8 cellular contexts compared by ENCODE assay signal in the genomic region with DNA sequence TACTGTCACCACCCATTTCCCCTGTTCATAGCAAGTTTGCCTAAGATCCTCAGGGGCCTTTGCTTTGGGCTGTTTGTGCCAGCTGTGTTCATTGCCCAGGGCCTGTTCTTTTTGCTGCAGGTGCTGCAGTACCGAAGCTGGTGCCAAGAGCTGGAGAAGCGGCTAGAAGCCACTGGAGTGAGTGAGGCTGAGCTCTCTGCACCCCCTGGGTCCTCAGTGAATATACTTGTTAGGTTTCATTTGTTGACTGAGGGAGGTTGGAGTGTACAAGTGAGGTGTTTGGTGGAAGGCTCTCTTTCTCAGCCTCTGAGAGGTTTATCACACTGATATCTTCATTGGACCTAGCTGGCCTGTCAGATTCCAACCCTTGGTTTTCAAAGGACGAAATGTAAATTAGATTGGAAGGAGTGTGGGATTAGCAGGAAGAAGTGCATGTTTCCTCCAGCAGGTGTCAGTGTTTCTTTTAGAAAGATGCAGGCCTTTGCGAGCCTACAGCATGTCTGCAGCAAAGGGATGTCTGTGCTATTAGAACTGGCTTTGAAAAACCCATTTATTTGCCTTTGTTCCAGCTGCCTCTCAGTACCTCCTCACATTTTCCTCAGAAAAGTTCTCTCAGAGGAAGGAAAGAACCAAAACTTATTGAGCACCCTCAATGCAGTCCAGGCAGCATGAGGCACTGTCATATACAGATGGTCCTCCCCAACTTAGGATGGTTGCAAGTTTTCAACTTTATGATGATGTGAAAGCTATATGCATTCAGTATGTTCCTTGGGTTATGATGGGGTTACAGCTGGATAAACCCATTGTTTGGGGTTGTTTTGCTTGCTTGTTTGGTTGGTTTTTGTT. TPM values are rescaled to one million over a fixed set of nuclear protein-coding genes. Genes with fewer than 3 reads are reported as not detected.
DNase-seq lines count a peak whose midpoint lies in the region; ATAC-seq and TF ChIP-seq lines count a peak whose summit lies in the region.

No MANE protein-coding gene starts in this region.

- H4K91ac ChIP-seq in trophoblast cell (ENCODE audit: low read depth, low read length): no peak overlapping the region

- no peak overlapping the region for H3K18ac ChIP-seq in trophoblast cell (ENCODE audit: low read length)

- no CpG with 5 or more reads among the region's 4 CpGs for WGBS in trophoblast cell (ENCODE audit: extremely low coverage, insufficient coverage, insufficient read length)

- H2AK5ac ChIP-seq in trophoblast cell (ENCODE audit: low read length): no peak overlapping the region

- in situ Hi-C loops in G401 (cut with HindIII; ENCODE audit: low sequenced_read_pairs): no loop called here

- no peaks in the 10 kb centered on the region for H3K9me3 Mint-ChIP-seq in activated naive CD4-positive, alpha-beta T cell treated with anti-CD3 and anti-CD28 coated beads, Interleukin-2, amount 10 ng/mL, durations not matched to agents 7 days and 5 days

- H2BK120ac ChIP-seq in trophoblast cell (ENCODE audit: insufficient read depth, low read length, poor library complexity): no peak overlapping the region

- H3K4me3 Mint-ChIP-seq in activated naive CD4-positive, alpha-beta T cell treated with anti-CD3 and anti-CD28 coated beads, Interleukin-2, amount 10 ng/mL, durations not matched to agents 7 days and 5 days: no peak overlapping the region

- H2AFZ ChIP-seq in Loucy (ENCODE audit: low read length): no peak overlapping the region
- H2AFZ ChIP-seq in trophoblast cell (ENCODE audit: insufficient read depth, low read length, poor library complexity): no peak overlapping the region

- no peak overlapping the region for H3K4me3 ChIP-seq in Loucy (ENCODE audit: low read length, poor library complexity, severe bottlenecking)
- H3K4me3 ChIP-seq in RWPE2 (ENCODE audit: severe bottlenecking): no peak overlapping the region
- no peak overlapping the region for H3K4me3 ChIP-seq in trophoblast cell (ENCODE audit: low read depth, low read length)

- DNase-seq in G401 (ENCODE audit: low spot score): peak; percentile 90
- DNase-seq in RWPE2 (ENCODE audit: low spot score): peak; percentile 54
- DNase-seq in activated naive CD4-positive, alpha-beta T cell treated with anti-CD3 and anti-CD28 coated beads, Interleukin-2, amount 10 ng/mL, durations not matched to agents 7 days and 5 days: peak; percentile 70
- DNase-seq in glomerular visceral epithelial cell (ENCODE audit: extremely low spot score): peak; percentile 70
- DNase-seq in trophoblast cell: peak; percentile 53 to 82

- H3K36me3 ChIP-seq in Loucy (ENCODE audit: insufficient read depth, low read length): peaks cover 26% of the 10 kb centered on the region; the same call in 1 of the 2 replicates
- H3K36me3 ChIP-seq in RWPE2 (ENCODE audit: low read depth): peaks cover 93% of the 10 kb centered on the region
- H3K36me3 ChIP-seq in trophoblast cell (ENCODE audit: control insufficient read depth in 1 of 2, insufficient read depth in 2 of 2, low read length in 2 of 2): peaks cover 12 to 22% of the 10 kb centered on the region in 2 experiments

- H3K79me1 ChIP-seq in trophoblast cell (ENCODE audit: low read length): peaks cover 1% of the 10 kb centered on the region

- no peak overlapping the region for H4K8ac ChIP-seq in trophoblast cell (ENCODE audit: low read depth, low read length)

- H2BK12ac ChIP-seq in trophoblast cell (ENCODE audit: low read length): no peak overlapping the region

- peak; percentile 66 for ATAC-seq in RWPE2 (ENCODE audit: low read depth)
- ATAC-seq in HG03378 (IDR thresholded peaks at IDR 0.05; ENCODE audit: unreplicated experiment): no peak
- ATAC-seq in GM18867 (IDR thresholded peaks at IDR 0.05; ENCODE audit: unreplicated experiment): no peak

- H3K9me2 ChIP-seq in Loucy (replicated peaks; ENCODE audit: low read depth, low read length): no peaks in the 10 kb centered on the region

- H4K12ac ChIP-seq in trophoblast cell (ENCODE audit: low read depth, low read length): no peak overlapping the region

- H3K27ac ChIP-seq in RWPE2 (ENCODE audit: poor library complexity, severe bottlenecking) (no peak overlapping the region), trophoblast cell (ENCODE audit: low read depth, low read length) (no peak overlapping the region)

- no peak overlapping the region for H3K4ac ChIP-seq in trophoblast cell (ENCODE audit: low read depth, low read length)

- H3K9me3 ChIP-seq in Loucy (ENCODE audit: insufficient read depth, low read depth, low read length) (no peaks in the 10 kb centered on the region), RWPE2 (ENCODE audit: severe bottlenecking) (no peaks in the 10 kb centered on the region), trophoblast cell (ENCODE audit: insufficient read depth, low read depth, low read length) (no peaks in the 10 kb centered on the region)

- H3K79me2 ChIP-seq in Loucy (ENCODE audit: insufficient read depth, low read length) (no peaks in the 10 kb centered on the region), trophoblast cell (ENCODE audit: control insufficient read depth, insufficient read depth, low read length, poor library complexity) (no peaks in the 10 kb centered on the region)

- H3K9ac ChIP-seq in Loucy (ENCODE audit: low read depth, low read length, poor library complexity, severe bottlenecking) (no peak overlapping the region), trophoblast cell (ENCODE audit: low read length) (no peak overlapping the region)

- H3K4me1 ChIP-seq in Loucy (ENCODE audit: insufficient read depth, low read length, poor library complexity, severe bottlenecking) (peaks cover 4% of the 10 kb centered on the region), RWPE2 (ENCODE audit: insufficient read depth, poor library complexity, severe bottlenecking) (peaks cover 4% of the 10 kb centered on the region), trophoblast cell (ENCODE audit: control insufficient read depth in 1 of 2, insufficient read depth in 2 of 2, low read length in 2 of 2) (peaks cover 13 to 14% of the 10 kb centered on the region in 2 experiments)

- H3K4me1 Mint-ChIP-seq in activated naive CD4-positive, alpha-beta T cell treated with anti-CD3 and anti-CD28 coated beads, Interleukin-2, amount 10 ng/mL, durations not matched to agents 7 days and 5 days: no peaks in the 10 kb centered on the region

- H3K23ac ChIP-seq in trophoblast cell (ENCODE audit: low read length): no peak overlapping the region

- no peaks in the 10 kb centered on the region for H3F3A ChIP-seq in Loucy (ENCODE audit: low read depth)

- H3K4me2 ChIP-seq in Loucy (ENCODE audit: low read depth, low read length, poor library complexity, severe bottlenecking) (no peak overlapping the region), trophoblast cell (ENCODE audit: low read length) (no peak overlapping the region)

- no peaks in the 10 kb centered on the region for H3K27me3 ChIP-seq in Loucy (ENCODE audit: insufficient read depth, low read length, poor library complexity, severe bottlenecking)
- H3K27me3 ChIP-seq in RWPE2 (ENCODE audit: insufficient read depth, poor library complexity, severe bottlenecking): no peaks in the 10 kb centered on the region
- H3K27me3 ChIP-seq in trophoblast cell (ENCODE audit: insufficient read depth, low read length): no peaks in the 10 kb centered on the region

- TF ChIP-seq CTCF in Loucy (conservative IDR thresholded peaks at IDR 0.05; ENCODE audit: low read length) (peak; percentile 86), RWPE2 (IDR thresholded peaks at IDR 0.05; ENCODE audit: poor library complexity, severe bottlenecking) (peak; percentile 99)

- H3K27ac Mint-ChIP-seq in activated naive CD4-positive, alpha-beta T cell treated with anti-CD3 and anti-CD28 coated beads, Interleukin-2, amount 10 ng/mL, durations not matched to agents 7 days and 5 days: no peak overlapping the region

- H2BK5ac ChIP-seq in trophoblast cell (ENCODE audit: low read depth, low read length, poor library complexity): no peak overlapping the region

- H4K20me1 ChIP-seq in Loucy (ENCODE audit: insufficient read depth, low read length, poor library complexity, severe bottlenecking): no peaks in the 10 kb centered on the region

- CTCF ChIA-PET in activated naive CD4-positive, alpha-beta T cell treated with anti-CD3 and anti-CD28 coated beads, Interleukin-2, amount 10 ng/mL, durations not matched to agents 7 days and 5 days (lab: Charles Lee): interaction anchor here (0.6 to 2.2 kb wide), 18 partner anchors 9 to 483 kb away, joined by 3 to 13 read pairs (median 4); partner anchors contain the start of gene CEP250

- H3K27me3 Mint-ChIP-seq in activated naive CD4-positive, alpha-beta T cell treated with anti-CD3 and anti-CD28 coated beads, Interleukin-2, amount 10 ng/mL, durations not matched to agents 7 days and 5 days: no peaks in the 10 kb centered on the region

- H3K14ac ChIP-seq in trophoblast cell (ENCODE audit: low read length): no peak overlapping the region

- H3K36me3 Mint-ChIP-seq in activated naive CD4-positive, alpha-beta T cell treated with anti-CD3 and anti-CD28 coated beads, Interleukin-2, amount 10 ng/mL, durations not matched to agents 7 days and 5 days: peaks cover 15% of the 10 kb centered on the region

RNA-seq across cellular contexts. Expression of gene CEP250, which starts 8.3 kb away (rescaled TPM):
- 29.3 and 39.2 TPM in 2 replicates for total RNA-seq in G401 (2014; rRNA removed; shearing (Covaris generic))
- 11.3 TPM in 2 replicates for polyA plus RNA-seq in trophoblast cell (2013)

RNA-seq across cellular contexts. Expression of gene GDF5, which starts 25.6 kb away (rescaled TPM):
- 0.62 and 0.71 TPM in 2 replicates for total RNA-seq in G401 (2014; rRNA removed; shearing (Covaris generic))
- 0.04 TPM in 2 replicates for polyA plus RNA-seq in trophoblast cell (2013)

RNA-seq across cellular contexts. Expression of gene UQCC1, which starts 51.9 kb away (rescaled TPM):
- total RNA-seq in G401 (2014; rRNA removed; shearing (Covaris generic)): 36.1 and 66.2 TPM in 2 replicates
- polyA plus RNA-seq in trophoblast cell (2013): 28.8 and 32.1 TPM in 2 replicates
